Comparison of ENCODE assay signal across 10 cellular contexts in genomic region chr9:125343518-125344284, GRCh38.
DNase-seq lines count a peak whose midpoint lies in the region; ATAC-seq, FAIRE-seq and TF ChIP-seq lines count a peak whose summit lies in the region.
"Had no signal": no experiment of that assay in that cellular context is flagged by ENCODE, and none has a peak within 500 bp of the region (broad histone marks: within the 10 kb centered on the region; RNA-seq: fewer than 3 reads in every experiment).

No MANE protein-coding gene starts in this region.

- peak; percentile 60 for DNase-seq in HFFc6
- no peak for DNase-seq in RWPE2 (ENCODE audit: low spot score)
- peak; percentile 16 for DNase-seq in glomerular visceral epithelial cell (ENCODE audit: extremely low spot score)
- DNase-seq in small intestine: peak; percentile 2
- no peak for DNase-seq in GM19240 (ENCODE audit: insufficient read length, low spot score)
- no peak for DNase-seq in CD8-positive, alpha-beta T cell

- no peaks in the 10 kb centered on the region for H3K4me1 ChIP-seq in RWPE2 (ENCODE audit: insufficient read depth, poor library complexity, severe bottlenecking)
- no peaks in the 10 kb centered on the region for H3K4me1 ChIP-seq in small intestine (ENCODE audit: control insufficient read depth in 2 of 2, insufficient read depth in 1 of 2, low read depth in 1 of 2, low read length in 1 of 2)
- H3K4me1 ChIP-seq in CD8-positive, alpha-beta T cell (ENCODE audit: insufficient read depth, low read length): no peaks in the 10 kb centered on the region

- peaks cover 20% of the 10 kb centered on the region for H3K4me1 Mint-ChIP-seq in HFFc6 (ENCODE audit: low read depth)
- no peaks in the 10 kb centered on the region for H3K4me1 Mint-ChIP-seq in CD8-positive, alpha-beta T cell (ENCODE audit: low read depth)
- H3K4me1 Mint-ChIP-seq: memory B cell had no signal

- no peaks in the 10 kb centered on the region for H3K9me3 Mint-ChIP-seq in HFFc6
- no peaks in the 10 kb centered on the region for H3K9me3 Mint-ChIP-seq in CD8-positive, alpha-beta T cell
- H3K9me3 Mint-ChIP-seq: activated naive CD4-positive, alpha-beta T cell treated with anti-CD3 and anti-CD28 coated beads, Interleukin-2, amount 50 U/mL, for 72 hours; memory B cell had no signal

- H3K27me3 Mint-ChIP-seq in HFFc6 (ENCODE audit: insufficient read depth): no peaks in the 10 kb centered on the region
- no peaks in the 10 kb centered on the region for H3K27me3 Mint-ChIP-seq in CD8-positive, alpha-beta T cell (ENCODE audit: low read depth)
- H3K27me3 Mint-ChIP-seq: memory B cell had no signal

- CTCF ChIA-PET in CD8-positive, alpha-beta T cell (lab: Charles Lee): no interaction called here

- H3K9me3 ChIP-seq in RWPE2 (ENCODE audit: severe bottlenecking) (no peaks in the 10 kb centered on the region), small intestine (ENCODE audit: control insufficient read depth, low read depth) (no peaks in the 10 kb centered on the region)
- no peaks in the 10 kb centered on the region for H3K9me3 ChIP-seq in CD8-positive, alpha-beta T cell (ENCODE audit: low read length)

- H3K27me3 ChIP-seq in RWPE2 (ENCODE audit: insufficient read depth, poor library complexity, severe bottlenecking) (no peaks in the 10 kb centered on the region), small intestine (ENCODE audit: control insufficient read depth in 2 of 2, insufficient read depth in 2 of 2, low read length in 2 of 2) (no peaks in the 10 kb centered on the region)
- H3K27me3 ChIP-seq in CD8-positive, alpha-beta T cell (ENCODE audit: insufficient read depth, low read length): no peaks in the 10 kb centered on the region

- no peak overlapping the region for H3K4me3 Mint-ChIP-seq in HFFc6
- no peak overlapping the region for H3K4me3 Mint-ChIP-seq in CD8-positive, alpha-beta T cell
- H3K4me3 Mint-ChIP-seq: memory B cell had no signal

- H3K36me3 ChIP-seq in RWPE2 (ENCODE audit: low read depth) (peaks cover 93% of the 10 kb centered on the region), small intestine (ENCODE audit: control insufficient read depth in 2 of 2, insufficient read depth in 2 of 2, low read length in 2 of 2) (peaks cover 7 to 9% of the 10 kb centered on the region in 2 donors)
- peaks cover 41% of the 10 kb centered on the region for H3K36me3 ChIP-seq in CD8-positive, alpha-beta T cell (ENCODE audit: insufficient read depth, low read length)

- 69 to 83% (median 81%) methylated on average over 3 of the region's 3 CpGs for WGBS in small intestine, 3 donors

- ATAC-seq in RWPE2 (ENCODE audit: low read depth) (peak; percentile 57; the same call in 1 of the 3 replicates), HG03342 (IDR thresholded peaks at IDR 0.05; ENCODE audit: unreplicated experiment) (no peak), HG02610 (IDR thresholded peaks at IDR 0.05; ENCODE audit: unreplicated experiment) (no peak)
- ATAC-seq in CD8-positive, alpha-beta T cell: no peak
- ATAC-seq: activated naive CD4-positive, alpha-beta T cell treated with anti-CD3 and anti-CD28 coated beads, Interleukin-2, amount 50 U/mL, for 72 hours had no signal

- POLR2A ChIA-PET in CD8-positive, alpha-beta T cell (lab: Charles Lee): no interaction called here

- intact Hi-C loops in CD8-positive, alpha-beta T cell (cut with DNase I, micrococcal nuclease): no loop called here

- FAIRE-seq in small intestine (lab: Jason Lieb, UNC): no peak

- peak overlapping the region; percentile 26; the same call in 1 of the 2 replicates for H3K27ac Mint-ChIP-seq in HFFc6
- no peak overlapping the region for H3K27ac Mint-ChIP-seq in CD8-positive, alpha-beta T cell
- H3K27ac Mint-ChIP-seq: activated naive CD4-positive, alpha-beta T cell treated with anti-CD3 and anti-CD28 coated beads, Interleukin-2, amount 50 U/mL, for 72 hours; memory B cell had no signal

- TF ChIP-seq CTCF in HFFc6 (IDR thresholded peaks at IDR 0.05): no peak
- no peak for TF ChIP-seq CTCF in RWPE2 (IDR thresholded peaks at IDR 0.05; ENCODE audit: poor library complexity, severe bottlenecking)
- TF ChIP-seq CTCF in CD8-positive, alpha-beta T cell (IDR thresholded peaks at IDR 0.05): no peak

- H3K27ac ChIP-seq in RWPE2 (ENCODE audit: poor library complexity, severe bottlenecking) (no peak overlapping the region), small intestine (ENCODE audit: low read depth in 1 of 2, low read length in 1 of 2) (no peak overlapping the region)
- H3K27ac ChIP-seq in CD8-positive, alpha-beta T cell (ENCODE audit: low read depth, low read length): no peak overlapping the region

- H3K4me3 ChIP-seq in RWPE2 (ENCODE audit: severe bottlenecking) (no peak overlapping the region), small intestine (ENCODE audit: low read depth in 1 of 2, low read length in 2 of 2) (no peak overlapping the region)
- no peak overlapping the region for H3K4me3 ChIP-seq in CD8-positive, alpha-beta T cell (ENCODE audit: low read depth, low read length)

- H3K36me3 Mint-ChIP-seq in HFFc6 (ENCODE audit: low read depth): peaks cover 42% of the 10 kb centered on the region
- peaks cover 82% of the 10 kb centered on the region for H3K36me3 Mint-ChIP-seq in CD8-positive, alpha-beta T cell

Comparison
In these comparisons a context has a peak if more than half of its experiments do, and no peak if none do; other contexts are left out.
1. DNase-seq: peak in HFFc6 (single experiment), glomerular visceral epithelial cell (single experiment) and small intestine (single experiment); none in RWPE2 (single experiment), GM19240 (single experiment) and CD8-positive, alpha-beta T cell (0 of 7).